ENCODE assay signal across 27 cellular contexts in the genomic region with DNA sequence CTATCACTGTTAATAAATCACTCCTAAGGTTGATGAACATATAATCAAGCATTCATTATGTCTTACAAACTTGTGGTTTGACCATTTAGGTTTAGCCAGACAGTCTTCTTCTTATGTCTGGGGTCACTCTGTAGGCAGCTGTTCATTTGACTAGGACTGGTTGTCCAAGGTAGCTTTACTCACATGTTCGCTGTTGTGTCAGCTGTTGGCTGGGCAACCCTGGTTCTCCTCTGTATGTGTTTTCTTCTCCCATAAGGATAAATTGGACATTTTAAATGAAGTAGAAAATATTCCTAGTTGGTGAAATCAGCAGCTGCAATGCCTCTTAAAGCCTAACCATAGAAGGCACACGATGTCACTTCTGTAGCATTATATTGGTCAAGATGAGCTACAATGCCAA.
"Had no signal": no experiment of that assay in that cellular context is flagged by ENCODE, and none has a peak within 500 bp of the region (broad histone marks: within the 10 kb centered on the region; RNA-seq: fewer than 3 reads in every experiment).

No MANE protein-coding gene starts in this region.

- DNase-seq: Kasumi-1, MM.1S, MV-4-11, NCI-H1092, NCI-H1105, NCI-H1417 treated with DMSO at 0.1 percent for 48 hours, NCI-H1436 treated with DMSO at 0.1 percent for 48 hours, NCI-H1694 treated with DMSO at 0.1 percent for 48 hours, NCI-H187 treated with DMSO at 0.1 percent for 48 hours, NCI-H2029, NCI-H2081 treated with DMSO at 0.1 percent for 48 hours, NCI-H2107, NCI-H2171, NCI-H226, NCI-H446 treated with DMSO at 0.1 percent for 48 hours, NCI-H510A, NCI-H524, NCI-H526, NCI-H69, NCI-H748 treated with DMSO at 0.1 percent for 48 hours, NCI-H82, PC-9, SHP77, SIG-M5, SK-N-SH, SW 1271, T-helper 1 cell had no signal
